Comparison of ENCODE assay signal across 8 cellular contexts in genomic region chr3:42581400-42581708, GRCh38. TPM values are rescaled to one million over a fixed set of nuclear protein-coding genes. Genes with fewer than 3 reads are reported as not detected.
DNase-seq lines count a peak whose midpoint lies in the region; ATAC-seq and TF ChIP-seq lines count a peak whose summit lies in the region.

No MANE protein-coding gene starts in this region.

- peak overlapping the region; percentile 84 for H3K4me3 Mint-ChIP-seq in stimulated activated naive CD8-positive, alpha-beta T cell treated with anti-CD3 and anti-CD28 coated beads, Interleukin-15, Interleukin-2, amounts not matched to agents 100 ng/mL and 50 ng/mL, for 24 hours

- H4K5ac ChIP-seq in mesendoderm (ENCODE audit: low read length), result no peak overlapping the region

- H3K4me1 ChIP-seq in body of pancreas, result peaks cover 23% of the 10 kb centered on the region
- no peaks in the 10 kb centered on the region for H3K4me1 ChIP-seq in mesendoderm (ENCODE audit: control insufficient read depth, low read depth, low read length)

- H4K8ac ChIP-seq in mesendoderm (ENCODE audit: low read depth, low read length), result peak overlapping the region; percentile 42

- no peak for TF ChIP-seq CTCF in body of pancreas (IDR thresholded peaks at IDR 0.05)

- intact Hi-C loops in body of pancreas (cut with DNase I), result no loop called here

- WGBS in body of pancreas, 2 donors, result 0% methylated on average over 7 to 11 of the region's 11 CpGs
- no CpG with 5 or more reads among the region's 11 CpGs for WGBS in mesendoderm (ENCODE audit: extremely low coverage, insufficient coverage, low lambda C conversion rate)

- H2BK120ac ChIP-seq in mesendoderm (ENCODE audit: low read depth, low read length), result no peak overlapping the region

- H3K27me3 Mint-ChIP-seq in stimulated activated naive CD8-positive, alpha-beta T cell treated with anti-CD3 and anti-CD28 coated beads, Interleukin-15, Interleukin-2, amounts not matched to agents 100 ng/mL and 50 ng/mL, for 24 hours, result no peaks in the 10 kb centered on the region

- H2BK5ac ChIP-seq in mesendoderm (ENCODE audit: low read length), result no peak overlapping the region

- H3K23ac ChIP-seq in mesendoderm (ENCODE audit: low read length), result peak overlapping the region; percentile 48

- no peaks in the 10 kb centered on the region for H3K27me3 ChIP-seq in body of pancreas
- no peaks in the 10 kb centered on the region for H3K27me3 ChIP-seq in mesendoderm (ENCODE audit: insufficient read depth, low read length, poor library complexity)

- H3K4me3 ChIP-seq in body of pancreas (peak overlapping the region; percentile 64 to 69), mesendoderm (ENCODE audit: low read length) (peak overlapping the region; percentile 63)

- peaks cover 16% of the 10 kb centered on the region for H3K36me3 Mint-ChIP-seq in stimulated activated naive CD8-positive, alpha-beta T cell treated with anti-CD3 and anti-CD28 coated beads, Interleukin-15, Interleukin-2, amounts not matched to agents 100 ng/mL and 50 ng/mL, for 24 hours (ENCODE audit: low read depth)

- no peak overlapping the region for H2BK15ac ChIP-seq in mesendoderm (replicated peaks; ENCODE audit: low read depth)

- H3K36me3 ChIP-seq in body of pancreas (replicated peaks in 1 of 2; ENCODE audit: insufficient read depth in 1 of 2, low read depth in 2 of 2) (no peaks in the 10 kb centered on the region), mesendoderm (ENCODE audit: control insufficient read depth, insufficient read depth, low read length) (no peaks in the 10 kb centered on the region)

- peaks cover 5% of the 10 kb centered on the region for H3K79me1 ChIP-seq in mesendoderm (ENCODE audit: low read length)

- H3K79me2 ChIP-seq in mesendoderm (ENCODE audit: control insufficient read depth, insufficient read depth, low read length), result peaks cover 6% of the 10 kb centered on the region

- H3K18ac ChIP-seq in mesendoderm (ENCODE audit: low read length), result peak overlapping the region; percentile 73

- no peaks in the 10 kb centered on the region for H3K9me3 ChIP-seq in body of pancreas

- ATAC-seq in stimulated activated naive CD8-positive, alpha-beta T cell treated with anti-CD3 and anti-CD28 coated beads, Interleukin-15, Interleukin-2, amounts not matched to agents 100 U/mL and 50 U/mL, for 24 hours, result no peak
- no peak for ATAC-seq in body of pancreas

- no peak for TF ChIP-seq POLR2A in body of pancreas (IDR thresholded peaks at IDR 0.05)

- H3K27ac ChIP-seq in body of pancreas, result peak overlapping the region; percentile 74 to 93 (median 90)
- peak overlapping the region; percentile 91 for H3K27ac ChIP-seq in mesendoderm (ENCODE audit: low read depth, low read length)

- H2AK5ac ChIP-seq in mesendoderm (ENCODE audit: low read length), result no peak overlapping the region

- peaks cover 46% of the 10 kb centered on the region for H3K4me1 Mint-ChIP-seq in stimulated activated naive CD8-positive, alpha-beta T cell treated with anti-CD3 and anti-CD28 coated beads, Interleukin-15, Interleukin-2, amounts not matched to agents 100 ng/mL and 50 ng/mL, for 24 hours (ENCODE audit: low read depth)

- H3K9me3 Mint-ChIP-seq in stimulated activated naive CD8-positive, alpha-beta T cell treated with anti-CD3 and anti-CD28 coated beads, Interleukin-15, Interleukin-2, amounts not matched to agents 100 ng/mL and 50 ng/mL, for 24 hours, result no peaks in the 10 kb centered on the region

- H3K4ac ChIP-seq in mesendoderm (ENCODE audit: low read depth, low read length), result peak overlapping the region; percentile 70

- no peak for DNase-seq in stimulated activated naive CD8-positive, alpha-beta T cell treated with anti-CD3 and anti-CD28 coated beads, Interleukin-15, Interleukin-2, amounts not matched to agents 100 U/mL and 50 U/mL, for 24 hours
- DNase-seq in body of pancreas (no peak), mesendoderm (no peak), AG08396 (ENCODE audit: low spot score) (no peak), NCI-H1048 (lab: John Stamatoyannopoulos, UW) (no peak), NOMO-1 (lab: John Stamatoyannopoulos, UW; ENCODE audit: unreplicated experiment in 2 of 2) (no peak)
- DNase-seq in stimulated activated CD4-positive, alpha-beta T cell treated with anti-CD3 and anti-CD28 coated beads, Interleukin-4, amount 100 ng/mL, for 4 hours, result no peak

- H3K9ac ChIP-seq in mesendoderm (ENCODE audit: low read length), result peak overlapping the region; percentile 90

- peak overlapping the region; percentile 93 for H3K56ac ChIP-seq in mesendoderm (ENCODE audit: low read length)

- peak overlapping the region; percentile 76 for H3K27ac Mint-ChIP-seq in stimulated activated naive CD8-positive, alpha-beta T cell treated with anti-CD3 and anti-CD28 coated beads, Interleukin-15, Interleukin-2, amounts not matched to agents 100 ng/mL and 50 ng/mL, for 24 hours

- H3K4me2 ChIP-seq in mesendoderm (ENCODE audit: low read length), result peak overlapping the region; percentile 67

RNA-seq across cellular contexts. Expression of gene SEC22C, which starts 0.4 kb away (rescaled TPM):
- total RNA-seq in body of pancreas, result 10 to 100 TPM; 23.1 to 30.9 TPM
- 23.5 TPM for polyA plus RNA-seq in mesendoderm (2013, experiment 1 of 2)
- polyA plus RNA-seq in mesendoderm (2013, experiment 2 of 2), result 24.1 TPM

RNA-seq across cellular contexts. Expression of gene SS18L2, which starts 9.3 kb away (rescaled TPM):
- 1 to 10 TPM; 5.3 to 7.8 TPM for total RNA-seq in body of pancreas
- 98.5 TPM for polyA plus RNA-seq in mesendoderm (2013, experiment 1 of 2)
- polyA plus RNA-seq in mesendoderm (2013, experiment 2 of 2), result 94.4 TPM

RNA-seq across cellular contexts. Expression of gene NKTR, which starts 19.1 kb away (rescaled TPM):
- 100 to 1,000 TPM; 115 to 128 TPM for total RNA-seq in body of pancreas
- 30.9 TPM for polyA plus RNA-seq in mesendoderm (2013, experiment 1 of 2)
- polyA plus RNA-seq in mesendoderm (2013, experiment 2 of 2), result 31.8 TPM
